ENCODE assay signal across 27 cellular contexts in genomic region chr22:33652596-33652995, GRCh38.
DNase-seq lines count a peak whose midpoint lies in the region; ATAC-seq, FAIRE-seq and TF ChIP-seq lines count a peak whose summit lies in the region.
"Had no signal": no experiment of that assay in that cellular context is flagged by ENCODE, and none has a peak within 500 bp of the region (broad histone marks: within the 10 kb centered on the region; RNA-seq: fewer than 3 reads in every experiment).

No MANE protein-coding gene starts in this region.

- TF ChIP-seq POLR2A in breast epithelium (IDR thresholded peaks at IDR 0.05) = no peak

- H3K36me3 ChIP-seq in mammary epithelial cell (ENCODE audit: insufficient read depth, low read length) (no peaks in the 10 kb centered on the region), breast epithelium (no peaks in the 10 kb centered on the region), keratinocyte (ENCODE audit: control insufficient read depth in 2 of 2, extremely low read depth in 1 of 2, insufficient read depth in 2 of 2, low read length in 2 of 2) (no peaks in the 10 kb centered on the region)
- H3K36me3 ChIP-seq: gastrocnemius medialis, ovary had no signal

- dilution Hi-C loops in mammary epithelial cell (cut with HindIII; ENCODE audit: low sequenced_read_pairs) = no loop called here
- dilution Hi-C loops in keratinocyte (cut with MboI; ENCODE audit: extremely low pct_ligation_motif_present, low sequenced_read_pairs) = no loop called here

- FAIRE-seq in keratinocyte (lab: Jason Lieb, UNC) (no peak), urothelium cell line (lab: Jason Lieb, UNC) (no peak)

- H3K27me3 ChIP-seq in mammary epithelial cell (ENCODE audit: insufficient read depth, low read length) (no peaks in the 10 kb centered on the region), breast epithelium (no peaks in the 10 kb centered on the region), keratinocyte (ENCODE audit: control insufficient read depth, extremely low read depth, insufficient read depth, low read length) (no peaks in the 10 kb centered on the region)
- H3K27me3 ChIP-seq: gastrocnemius medialis, ovary, right atrium auricular region, stomach, tibial nerve had no signal

- TF ChIP-seq CTCF in mammary epithelial cell (conservative IDR thresholded peaks at IDR 0.05 in 1 of 2, IDR thresholded peaks at IDR 0.05 in 1 of 2; ENCODE audit: extremely low read depth in 1 of 2, insufficient read depth in 1 of 2, low read depth in 1 of 2, low read length in 2 of 2) (no peak), breast epithelium (IDR thresholded peaks at IDR 0.05) (no peak), WTC11 (IDR thresholded peaks at IDR 0.05) (no peak), keratinocyte (optimal IDR thresholded peaks at IDR 0.05 in 1 of 3, IDR thresholded peaks at IDR 0.05 in 1 of 3, conservative IDR thresholded peaks at IDR 0.05 in 1 of 3; ENCODE audit: extremely low read depth in 1 of 3, insufficient read depth in 2 of 3, low read length in 3 of 3) (no peak)

- H2AFZ ChIP-seq in mammary epithelial cell (ENCODE audit: low read depth, low read length) (no peak overlapping the region), keratinocyte (ENCODE audit: control insufficient read depth, low read length) (no peak overlapping the region)

- H3K9me3 ChIP-seq in mammary epithelial cell (replicated peaks; ENCODE audit: insufficient read depth, low read length) (peaks cover 27% of the 10 kb centered on the region), breast epithelium (no peaks in the 10 kb centered on the region), keratinocyte (ENCODE audit: control insufficient read depth, low read depth, low read length) (no peaks in the 10 kb centered on the region)
- H3K9me3 ChIP-seq: gastrocnemius medialis, ovary, right atrium auricular region had no signal

- POLR2A ChIA-PET in WTC11 (lab: Charles Lee) = no interaction called here

- H3K4me1 ChIP-seq in mammary epithelial cell (ENCODE audit: insufficient read depth, low read length) (no peaks in the 10 kb centered on the region), breast epithelium (no peaks in the 10 kb centered on the region), keratinocyte (ENCODE audit: control insufficient read depth, extremely low read depth, insufficient read depth, low read length) (no peaks in the 10 kb centered on the region)

- in situ Hi-C loops in mammary epithelial cell (cut with MboI; ENCODE audit: low sequenced_read_pairs in 2 of 2) = no loop called here

- H3K9me1 ChIP-seq in keratinocyte (ENCODE audit: control insufficient read depth, extremely low read depth, insufficient read depth, low read length) = no peaks in the 10 kb centered on the region

- H3K79me2 ChIP-seq in mammary epithelial cell (ENCODE audit: insufficient read depth, low read length) (no peaks in the 10 kb centered on the region), keratinocyte (ENCODE audit: control insufficient read depth, insufficient read depth, low read length) (no peaks in the 10 kb centered on the region)

- H3K27ac Mint-ChIP-seq in WTC11 = peak overlapping the region; percentile 70; the same call in 1 of the 2 replicates
- no peak overlapping the region for H3K27ac Mint-ChIP-seq in activated T-cell treated with anti-CD3 and anti-CD28 coated beads, Interleukin-2, amount 50 U/mL, for 24 hours
- H3K27ac Mint-ChIP-seq: activated CD4-positive, alpha-beta T cell treated with anti-CD3 and anti-CD28 coated beads, Interleukin-2, amount 10 ng/mL, durations not matched to agents 7 days and 5 days; activated CD8-positive, alpha-beta memory T cell treated with anti-CD3 and anti-CD28 coated beads, Interleukin-2, amount 10 ng/mL, durations not matched to agents 7 days and 5 days; activated naive CD4-positive, alpha-beta T cell treated with anti-CD3 and anti-CD28 coated beads, Interleukin-2, amount 50 U/mL, for 24 hours; activated T-helper 1 cell treated with anti-CD3 and anti-CD28 coated beads, Interleukin-12 subunit alpha, Interleukin-12 subunit beta, Interleukin-2, Interleukin-4 antibody, amounts not matched to agents 30 ng/mL and 10 ng/mL and 1 ng/mL, durations not matched to agents 14 hours and 24 hours and 36 hours; H9; mesothelial cell of epicardium; naive thymus-derived CD8-positive, alpha-beta T cell had no signal

- intact Hi-C loops in mammary epithelial cell (cut with micrococcal nuclease) = no loop called here
- intact Hi-C loops in breast epithelium (cut with DNase I; ENCODE audit: low total_unique reads) = no loop called here

- 71% methylated on average over 5 of the region's 5 CpGs for WGBS in mammary epithelial cell (ENCODE audit: low coverage, missing lambda C conversion rate)

- ATAC-seq in WTC11 = no peak
- ATAC-seq in GM21825 (IDR thresholded peaks at IDR 0.05; ENCODE audit: unreplicated experiment) = no peak
- ATAC-seq: activated CD8-positive, alpha-beta memory T cell treated with anti-CD3 and anti-CD28 coated beads, Interleukin-2, amount 10 ng/mL, durations not matched to agents 7 days and 5 days; gastrocnemius medialis; left cardiac atrium; naive thymus-derived CD8-positive, alpha-beta T cell had no signal

- no peaks in the 10 kb centered on the region for H3K27me3 Mint-ChIP-seq in WTC11 (ENCODE audit: low read depth)
- H3K27me3 Mint-ChIP-seq in activated T-cell treated with anti-CD3 and anti-CD28 coated beads, Interleukin-2, amount 50 U/mL, for 24 hours = no peaks in the 10 kb centered on the region
- H3K27me3 Mint-ChIP-seq: activated CD4-positive, alpha-beta T cell treated with anti-CD3 and anti-CD28 coated beads, Interleukin-2, amount 10 ng/mL, durations not matched to agents 7 days and 5 days; activated CD8-positive, alpha-beta memory T cell treated with anti-CD3 and anti-CD28 coated beads, Interleukin-2, amount 10 ng/mL, durations not matched to agents 7 days and 5 days had no signal

- CTCF ChIA-PET in mammary epithelial cell (lab: Charles Lee; ENCODE audit: low non-redundant PET) (no interaction called here), WTC11 (lab: Charles Lee) (interaction anchor here (0.6 to 1.9 kb wide), 3 partner anchors 9 to 269 kb away, joined by 3 to 7 read pairs (median 4); no protein-coding TSS in a partner anchor)

- H3K4me1 Mint-ChIP-seq in WTC11 = peaks cover 28% of the 10 kb centered on the region
- no peaks in the 10 kb centered on the region for H3K4me1 Mint-ChIP-seq in activated T-cell treated with anti-CD3 and anti-CD28 coated beads, Interleukin-2, amount 50 U/mL, for 24 hours (ENCODE audit: low read depth)
- H3K4me1 Mint-ChIP-seq: activated CD4-positive, alpha-beta T cell treated with anti-CD3 and anti-CD28 coated beads, Interleukin-2, amount 10 ng/mL, durations not matched to agents 7 days and 5 days; activated CD8-positive, alpha-beta memory T cell treated with anti-CD3 and anti-CD28 coated beads, Interleukin-2, amount 10 ng/mL, durations not matched to agents 7 days and 5 days; activated naive CD4-positive, alpha-beta T cell treated with anti-CD3 and anti-CD28 coated beads, Interleukin-2, amount 50 U/mL, for 24 hours; naive thymus-derived CD8-positive, alpha-beta T cell had no signal

- H3K4me2 ChIP-seq in mammary epithelial cell (ENCODE audit: insufficient read depth, low read depth, low read length) (no peak overlapping the region), keratinocyte (ENCODE audit: control insufficient read depth, extremely low read depth, insufficient read depth, low read depth, low read length) (no peak overlapping the region)

- no peaks in the 10 kb centered on the region for H4K20me1 ChIP-seq in mammary epithelial cell (ENCODE audit: insufficient read depth, low read length)
- H4K20me1 ChIP-seq in keratinocyte (ENCODE audit: control insufficient read depth, extremely low read depth, insufficient read depth, low read length) = no peaks in the 10 kb centered on the region

- H3K9me3 Mint-ChIP-seq in WTC11 = peaks cover 21% of the 10 kb centered on the region
- H3K9me3 Mint-ChIP-seq in activated T-cell treated with anti-CD3 and anti-CD28 coated beads, Interleukin-2, amount 50 U/mL, for 24 hours = peaks cover 31% of the 10 kb centered on the region

- H3K9ac ChIP-seq in mammary epithelial cell (ENCODE audit: insufficient read depth, low read length) (no peak overlapping the region), keratinocyte (ENCODE audit: control insufficient read depth, extremely low read depth, insufficient read depth, low read length) (no peak overlapping the region)

- DNase-seq in mammary epithelial cell (peak; percentile 38), breast epithelium (ENCODE audit: low spot score in 2 of 2) (no peak), WTC11 (ENCODE audit: low spot score) (no peak), keratinocyte (ENCODE audit: low read depth, low spot score) (peak; percentile 26), urothelium cell line (ENCODE audit: low spot score) (peak; percentile 55), NCI-H526 treated with DMSO at 0.1 percent for 48 hours (lab: John Stamatoyannopoulos, UW) (no peak)
- DNase-seq in activated T-cell treated with anti-CD3 and anti-CD28 coated beads, Interleukin-2, amount 50 U/mL, for 24 hours = no peak
- DNase-seq: 8988T; activated CD4-positive, alpha-beta T cell treated with anti-CD3 and anti-CD28 coated beads, Interleukin-2, amount 10 ng/mL, durations not matched to agents 7 days and 5 days; activated CD8-positive, alpha-beta memory T cell treated with anti-CD3 and anti-CD28 coated beads, Interleukin-2, amount 10 ng/mL, durations not matched to agents 7 days and 5 days; aorta; erythroblast; gastrocnemius medialis; H9; left cardiac atrium; naive thymus-derived CD8-positive, alpha-beta T cell; NCI-H1930; NCI-H345; ovary; stomach; T-helper 1 cell had no signal

- H3K27ac ChIP-seq in mammary epithelial cell (ENCODE audit: insufficient read depth, low read depth, low read length) (no peak overlapping the region), breast epithelium (no peak overlapping the region), keratinocyte (ENCODE audit: control insufficient read depth, insufficient read depth, low read length) (no peak overlapping the region)
- H3K27ac ChIP-seq: gastrocnemius medialis, ovary, right atrium auricular region, stomach, tibial nerve had no signal

- H3K4me3 ChIP-seq in mammary epithelial cell (replicated peaks in 1 of 3; ENCODE audit: insufficient read depth in 1 of 3, low read depth in 2 of 3, low read length in 3 of 3) (no peak overlapping the region), breast epithelium (no peak overlapping the region), keratinocyte (ENCODE audit: control insufficient read depth in 2 of 3, extremely low read depth in 1 of 3, insufficient read depth in 2 of 3, low read depth in 1 of 3, low read length in 3 of 3) (no peak overlapping the region)
- H3K4me3 ChIP-seq: gastrocnemius medialis, ovary, right atrium auricular region, stomach, tibial nerve had no signal

- BruUV-seq in mammary epithelial cell (replicated peaks; lab: Mats Ljungman, UMichigan) = no TSS peak

- H3K36me3 Mint-ChIP-seq in WTC11 = peaks cover 34% of the 10 kb centered on the region
- H3K36me3 Mint-ChIP-seq in activated T-cell treated with anti-CD3 and anti-CD28 coated beads, Interleukin-2, amount 50 U/mL, for 24 hours (ENCODE audit: low read depth) = no peaks in the 10 kb centered on the region
- H3K36me3 Mint-ChIP-seq: activated CD8-positive, alpha-beta memory T cell treated with anti-CD3 and anti-CD28 coated beads, Interleukin-2, amount 10 ng/mL, durations not matched to agents 7 days and 5 days; activated naive CD4-positive, alpha-beta T cell treated with anti-CD3 and anti-CD28 coated beads, Interleukin-2, amount 50 U/mL, for 24 hours had no signal

- H3K4me3 Mint-ChIP-seq in WTC11 = no peak overlapping the region
- no peak overlapping the region for H3K4me3 Mint-ChIP-seq in activated T-cell treated with anti-CD3 and anti-CD28 coated beads, Interleukin-2, amount 50 U/mL, for 24 hours
- H3K4me3 Mint-ChIP-seq: activated CD4-positive, alpha-beta T cell treated with anti-CD3 and anti-CD28 coated beads, Interleukin-2, amount 10 ng/mL, durations not matched to agents 7 days and 5 days; activated CD8-positive, alpha-beta memory T cell treated with anti-CD3 and anti-CD28 coated beads, Interleukin-2, amount 10 ng/mL, durations not matched to agents 7 days and 5 days; activated naive CD4-positive, alpha-beta T cell treated with anti-CD3 and anti-CD28 coated beads, Interleukin-2, amount 50 U/mL, for 24 hours; activated T-helper 1 cell treated with anti-CD3 and anti-CD28 coated beads, Interleukin-12 subunit alpha, Interleukin-12 subunit beta, Interleukin-2, Interleukin-4 antibody, amounts not matched to agents 30 ng/mL and 10 ng/mL and 1 ng/mL, durations not matched to agents 14 hours and 24 hours and 36 hours; H9; mesothelial cell of epicardium; naive thymus-derived CD8-positive, alpha-beta T cell had no signal

Comparison
In these comparisons a context has a peak if more than half of its experiments do, and no peak if none do; other contexts are left out.
1. DNase-seq: peak in mammary epithelial cell (single experiment), keratinocyte (single experiment) and urothelium cell line (single experiment); none in breast epithelium (0 of 2), WTC11 (single experiment), NCI-H526 treated with DMSO at 0.1 percent for 48 hours (single experiment) and activated T-cell treated with anti-CD3 and anti-CD28 coated beads, Interleukin-2, amount 50 U/mL, for 24 hours (single experiment).